30 cellular contexts compared by ENCODE assay signal in genomic region chr7:139224219-139224618, GRCh38. TPM values are rescaled to one million over a fixed set of nuclear protein-coding genes. Genes with fewer than 3 reads are reported as not detected.
DNase-seq lines count a peak whose midpoint lies in the region; ATAC-seq, FAIRE-seq and TF ChIP-seq lines count a peak whose summit lies in the region.
"Had no signal": no experiment of that assay in that cellular context is flagged by ENCODE, and none has a peak within 500 bp of the region (broad histone marks: within the 10 kb centered on the region; RNA-seq: fewer than 3 reads in every experiment).

No MANE protein-coding gene starts in this region.

- peak; percentile 82 for ATAC-seq in K562
- ATAC-seq: A549; CD8-positive, alpha-beta T cell had no signal

- TF ChIP-seq EP300 in K562 (IDR thresholded peaks at IDR 0.05; ENCODE audit: low read length) = no peak

- no peaks in the 10 kb centered on the region for H3K79me2 ChIP-seq in K562 (ENCODE audit: control insufficient read depth, insufficient read depth, low read length)

- no peaks in the 10 kb centered on the region for H3K27me3 ChIP-seq in K562 (ENCODE audit: control insufficient read depth in 2 of 2, insufficient read depth in 2 of 2, low read length in 2 of 2)
- H3K27me3 ChIP-seq: BLaER1; BLaER1 treated with 17β-estradiol and CSF1 and Interleukin-3, amounts not matched to agents 10 nM and 100 nM had no signal

- CTCF ChIA-PET in K562 (lab: Yijun Ruan, JAX; ENCODE audit: low intra/inter-chr PET ratio) = no interaction called here

- TF ChIP-seq POLR2A in K562 (conservative IDR thresholded peaks at IDR 0.05) = no peak
- no peak for TF ChIP-seq POLR2A in erythroblast (IDR thresholded peaks at IDR 0.05; ENCODE audit: low read length)

- WGBS in K562 (ENCODE audit: insufficient coverage, low coverage, missing lambda C conversion rate) = 21% methylated on average over 2 of the region's 2 CpGs

- H3K4me1 ChIP-seq in K562 (replicated peaks in 1 of 2; ENCODE audit: control insufficient read depth in 2 of 2, insufficient read depth in 2 of 2, low read length in 2 of 2) = peaks cover 3 to 9% of the 10 kb centered on the region in 2 experiments; a peak in 4 of 5 replicates
- H3K4me1 ChIP-seq: BE2C; BLaER1; BLaER1 treated with 17β-estradiol and CSF1 and Interleukin-3, amounts not matched to agents 10 nM and 100 nM; Caco-2 had no signal

- no peak for TF ChIP-seq RAD21 in K562 (CRISPR knock-in tag; conservative IDR thresholded peaks at IDR 0.05 in 1 of 2, IDR thresholded peaks at IDR 0.05 in 1 of 2)

- peak; percentile 52 to 55 (median 54) for DNase-seq in K562 (ENCODE audit: extremely low read depth in 1 of 4, low spot score in 3 of 4)
- peak; percentile 52 to 81 for DNase-seq in erythroblast (lab: John Stamatoyannopoulos, UW)
- no peak for DNase-seq in GM13977 (ENCODE audit: low spot score)
- no peak for DNase-seq in NCI-H128 (lab: John Stamatoyannopoulos, UW; ENCODE audit: unreplicated experiment)
- DNase-seq: 8988T; ACHN; AML-193; C1 segment of cervical spinal cord; Caco-2; Calu3; CD4-positive, alpha-beta memory T cell; CD4-positive, alpha-beta T cell; CD4-positive, CD25-positive, alpha-beta regulatory T cell; CD8-positive, alpha-beta memory T cell; CD8-positive, alpha-beta T cell; COR-L47; DMS 273 treated with DMSO at 0.1 percent for 48 hours; DMS153; DMS79; DMS79 treated with DMSO at 0.1 percent for 48 hours; DND-41; EL had no signal

- intact Hi-C loops in K562 (cut with micrococcal nuclease) = no loop called here

- in situ Hi-C loops in K562 (cut with MboI) = no loop called here
- in situ Hi-C loops in GM13977 (cut with MboI; ENCODE audit: low pct_unique_long_range_greater_than_20kb, low sequenced_read_pairs, unreplicated experiment) = no loop called here

- FAIRE-seq in K562 (lab: Jason Lieb, UNC) = peak; percentile 70
- FAIRE-seq: A204.1, A549, D721Med had no signal

- no peaks in the 10 kb centered on the region for H3K9me1 ChIP-seq in K562 (ENCODE audit: control insufficient read depth, insufficient read depth, low read length)

- H3K27ac ChIP-seq in K562 (ENCODE audit: extremely low read depth, low read depth, low read length) = no peak overlapping the region
- H3K27ac ChIP-seq: 22Rv1; A549; BLaER1; BLaER1 treated with 17β-estradiol and CSF1 and Interleukin-3, amounts not matched to agents 10 nM and 100 nM; C4-2B had no signal

- H3K9ac ChIP-seq in K562 (ENCODE audit: insufficient read depth in 1 of 2, low read depth in 2 of 2, low read length in 2 of 2) = no peak overlapping the region
- H3K9ac ChIP-seq: BLaER1; BLaER1 treated with 17β-estradiol and CSF1 and Interleukin-3, amounts not matched to agents 10 nM and 100 nM had no signal

- no peaks in the 10 kb centered on the region for H3K9me3 ChIP-seq in K562 (replicated peaks; ENCODE audit: control insufficient read depth, insufficient read depth, low read depth, low read length)
- H3K9me3 ChIP-seq: A549, BE2C had no signal

- H3K4me2 ChIP-seq in K562 (ENCODE audit: insufficient read depth, low read length) = no peak overlapping the region; the same call in 1 of the 2 replicates
- H3K4me2 ChIP-seq: A549; BLaER1; BLaER1 treated with 17β-estradiol and CSF1 and Interleukin-3, amounts not matched to agents 10 nM and 100 nM had no signal

- TF ChIP-seq CTCF in K562 (IDR thresholded peaks at IDR 0.05 in 2 of 3, conservative IDR thresholded peaks at IDR 0.05 in 1 of 3; ENCODE audit: insufficient read depth in 2 of 3, low read depth in 1 of 3, low read length in 3 of 3) (no peak), GM13977 (IDR thresholded peaks at IDR 0.05; ENCODE audit: extremely low read depth, insufficient read depth, missing control alignments) (no peak)

- H3K36me3 ChIP-seq in K562 (ENCODE audit: control insufficient read depth, insufficient read depth, low read length) = no peaks in the 10 kb centered on the region
- H3K36me3 ChIP-seq: BE2C; BLaER1; BLaER1 treated with 17β-estradiol and CSF1 and Interleukin-3, amounts not matched to agents 10 nM and 100 nM had no signal

- H3K4me3 ChIP-seq in K562 = no peak overlapping the region
- H3K4me3 ChIP-seq: A549; BLaER1; BLaER1 treated with 17β-estradiol and CSF1 and Interleukin-3, amounts not matched to agents 10 nM and 100 nM had no signal

- POLR2A ChIA-PET in K562 (lab: Yijun Ruan, JAX) = interaction anchor here (0.6 to 0.9 kb wide), 2 partner anchors 12 to 100 kb away, joined by 3 to 4 read pairs; no protein-coding TSS in a partner anchor

- H2AFZ ChIP-seq in K562 (ENCODE audit: low read depth, low read length) = peak overlapping the region; percentile 35; the same call in 1 of the 2 replicates

- BruUV-seq in K562 (replicated peaks; lab: Mats Ljungman, UMichigan) = no TSS peak

- H4K20me1 ChIP-seq in K562 (replicated peaks; ENCODE audit: control insufficient read depth, insufficient read depth, low read length) = no peaks in the 10 kb centered on the region
- H4K20me1 ChIP-seq: BLaER1; BLaER1 treated with 17β-estradiol and CSF1 and Interleukin-3, amounts not matched to agents 10 nM and 100 nM had no signal

TF ChIP-seq in K562, 482 proteins besides CTCF, POLR2A, EP300 and RAD21 (continues in another document):
- TF ChIP-seq GABPA (tag; conservative IDR thresholded peaks at IDR 0.05; ENCODE audit: low read depth) (no peak), EP400 (IDR thresholded peaks at IDR 0.05) (peak; percentile 33; the same call in 1 of the 2 replicates), MCM3 (IDR thresholded peaks at IDR 0.05) (no peak), ZNF561 (CRISPR knock-in tag; conservative IDR thresholded peaks at IDR 0.05) (no peak), ID3 (CRISPR knock-in tag; IDR thresholded peaks at IDR 0.05) (no peak), ID3 (tag; IDR thresholded peaks at IDR 0.05) (no peak), MAFK (IDR thresholded peaks at IDR 0.05; ENCODE audit: low read length) (0 out of 2 replicates have a peak, but pooled peaks have one; percentile 3), TCF3 (CRISPR knock-in tag; IDR thresholded peaks at IDR 0.05) (peak; percentile 36; the same call in 1 of the 2 replicates), CREB5 (CRISPR knock-in tag; IDR thresholded peaks at IDR 0.05) (no peak), ADNP (tag; IDR thresholded peaks at IDR 0.05) (peak; percentile 25; the same call in 1 of the 2 replicates), SMARCA4 (IDR thresholded peaks at IDR 0.05) (peak; percentile 35; the same call in 1 of the 2 replicates), SOX6 (IDR thresholded peaks at IDR 0.05) (peak; percentile 62), MEF2D (tag; conservative IDR thresholded peaks at IDR 0.05; ENCODE audit: low read depth) (no peak), STAT5A (IDR thresholded peaks at IDR 0.05; ENCODE audit: borderline replicate concordance, low read length) (no peak), ZNF280B (CRISPR knock-in tag; IDR thresholded peaks at IDR 0.05) (no peak), TRIM24 (IDR thresholded peaks at IDR 0.05) (peak in 1 of 2 experiments; percentile 28; a peak in 1 of 4 replicates), TEAD4 (IDR thresholded peaks at IDR 0.05; ENCODE audit: low read length) (peak; percentile 55; the same call in 1 of the 2 replicates), TEAD4 (CRISPR knock-in tag; IDR thresholded peaks at IDR 0.05; ENCODE audit: borderline replicate concordance) (no peak)

RNA-seq across cellular contexts. Expression of gene UBN2, which starts 6.8 kb away (rescaled TPM):
- 24.2 and 70.5 TPM in 2 replicates for total RNA-seq in K562 (2011; cell fraction: chromatin; rRNA removed; ENCODE audit: low replicate concordance)
- 11.5 and 16.1 TPM in 2 replicates for total RNA-seq in K562 (2011; cell fraction: nucleolus; rRNA removed)
- total RNA-seq in K562 (2011; cell fraction: nucleoplasm; rRNA removed) = 37.4 and 70.8 TPM in 2 replicates
- 6.8 and 7.1 TPM in 2 replicates for total RNA-seq in K562 (2014; rRNA removed)
- 12.4 and 16.6 TPM in 2 replicates for total RNA-seq in K562 (2014; rRNA removed; fragmentation: Illumina TruSeq; extraction: Trizol)
- total RNA-seq in K562 (2015; rRNA removed; fragmentation: Illumina TruSeq; extraction: Trizol) = 12.4 and 12.7 TPM in 2 replicates
- 18.8 and 19.5 TPM in 2 replicates for total RNA-seq in K562 (2021)
- 11.9 and 15.4 TPM in 2 replicates for polyA plus RNA-seq in K562 (2011; rRNA removed)
- 2.7 and 8.4 TPM in 2 replicates for polyA plus RNA-seq in K562 (2011; cell fraction: cytosol; rRNA removed)
- 14.0 and 21.7 TPM in 2 replicates for polyA plus RNA-seq in K562 (2011; cell fraction: nucleus; rRNA removed)
- 4.4 and 5.4 TPM in 2 replicates for polyA plus RNA-seq in K562 (2012)
- polyA plus RNA-seq in K562 (2014; fragmentation: Illumina TruSeq; extraction: Trizol) = 7.8 and 9.9 TPM in 2 replicates
- 1 to 10 TPM; 1.2 to 1.5 TPM for polyA plus RNA-seq in K562 (2014; fragmentation: Nextera tagmentation; extraction: Ambion mirVana)
- 6.0 and 6.4 TPM in 2 replicates for polyA plus RNA-seq in K562 (2014; rRNA removed)
- polyA minus RNA-seq in K562 (2011; rRNA and poly(A)+ RNA removed) = 31.4 and 42.2 TPM in 2 replicates
- 13.4 and 14.1 TPM in 2 replicates for polyA minus RNA-seq in K562 (2011; cell fraction: cytosol; rRNA and poly(A)+ RNA removed)
- 14.3 and 28.0 TPM in 2 replicates for polyA minus RNA-seq in K562 (2011; cell fraction: nucleus; rRNA and poly(A)+ RNA removed)

Comparison
In these comparisons a context has a peak if more than half of its experiments do, and no peak if none do; other contexts are left out.
1. DNase-seq: peak in K562 (4 of 4) and erythroblast (2 of 2); none in GM13977 (single experiment) and NCI-H128 (single experiment).